In genomic region chr19:7349961-7350711, GRCh38 we compare ENCODE assay signal across 12 cellular contexts. TPM values are rescaled to one million over a fixed set of nuclear protein-coding genes. Genes with fewer than 3 reads are reported as not detected.
DNase-seq lines count a peak whose midpoint lies in the region; ATAC-seq and TF ChIP-seq lines count a peak whose summit lies in the region.
"Had no signal": no experiment of that assay in that cellular context is flagged by ENCODE, and none has a peak within 500 bp of the region (broad histone marks: within the 10 kb centered on the region; RNA-seq: fewer than 3 reads in every experiment).

No MANE protein-coding gene starts in this region.

- H3K4me3 Mint-ChIP-seq in activated T-helper 1 cell treated with anti-CD3 and anti-CD28 coated beads, Interleukin-12 subunit alpha, Interleukin-12 subunit beta, Interleukin-2, Interleukin-4 antibody, amounts not matched to agents 30 ng/mL and 10 ng/mL and 1 ng/mL, durations not matched to agents 14 hours and 24 hours and 36 hours = peak overlapping the region; percentile 87
- no peak overlapping the region for H3K4me3 Mint-ChIP-seq in MCF 10A (ENCODE audit: unreplicated experiment)
- H3K4me3 Mint-ChIP-seq: GM23338 had no signal

- peaks cover 67% of the 10 kb centered on the region for H3K4me1 Mint-ChIP-seq in activated T-helper 1 cell treated with anti-CD3 and anti-CD28 coated beads, Interleukin-12 subunit alpha, Interleukin-12 subunit beta, Interleukin-2, Interleukin-4 antibody, amounts not matched to agents 30 ng/mL and 10 ng/mL and 1 ng/mL, durations not matched to agents 14 hours and 24 hours and 36 hours (ENCODE audit: low read depth)
- H3K4me1 Mint-ChIP-seq in MCF 10A (ENCODE audit: insufficient read depth, unreplicated experiment) = no peaks in the 10 kb centered on the region

- 0 out of 2 replicates have a peak, but pooled peaks have one; percentile 6 for TF ChIP-seq CTCF in GM12874 (IDR thresholded peaks at IDR 0.05; ENCODE audit: insufficient read depth, low read depth, low read length)
- no peak; the same call in 1 of the 2 replicates for TF ChIP-seq CTCF in OCI-LY1 (IDR thresholded peaks at IDR 0.05; ENCODE audit: low read length)
- TF ChIP-seq CTCF in sigmoid colon (IDR thresholded peaks at IDR 0.05) = no peak
- no peak for TF ChIP-seq CTCF in MCF 10A (IDR thresholded peaks at IDR 0.05; ENCODE audit: unreplicated experiment)

- ATAC-seq in HG02852 (IDR thresholded peaks at IDR 0.05; ENCODE audit: unreplicated experiment) = no peak
- ATAC-seq: GM23338 had no signal

- no TSS peak for BruUV-seq in MCF 10A (replicated peaks; lab: Mats Ljungman, UMichigan)

- H3K27me3 Mint-ChIP-seq in activated T-helper 1 cell treated with anti-CD3 and anti-CD28 coated beads, Interleukin-12 subunit alpha, Interleukin-12 subunit beta, Interleukin-2, Interleukin-4 antibody, amounts not matched to agents 30 ng/mL and 10 ng/mL and 1 ng/mL, durations not matched to agents 14 hours and 24 hours and 36 hours (ENCODE audit: insufficient read depth) = no peaks in the 10 kb centered on the region
- peaks cover 19% of the 10 kb centered on the region for H3K27me3 Mint-ChIP-seq in MCF 10A (ENCODE audit: insufficient read depth, unreplicated experiment)

- no peak for DNase-seq in activated T-helper 1 cell treated with anti-CD3 and anti-CD28 coated beads, Interleukin-12 subunit alpha, Interleukin-12 subunit beta, Interleukin-2, Interleukin-4 antibody, amounts not matched to agents 30 ng/mL and 10 ng/mL and 1 ng/mL, durations not matched to agents 14 hours and 24 hours and 36 hours (ENCODE audit: low spot score)
- DNase-seq in sigmoid colon (peak; percentile 53), SW480 (ENCODE audit: low spot score) (no peak), MCF 10A (ENCODE audit: unreplicated experiment) (no peak), NCI-H524 (lab: John Stamatoyannopoulos, UW) (no peak)
- DNase-seq: islet precursor cell, right cardiac atrium had no signal

- peaks cover 18% of the 10 kb centered on the region for H3K36me3 Mint-ChIP-seq in activated T-helper 1 cell treated with anti-CD3 and anti-CD28 coated beads, Interleukin-12 subunit alpha, Interleukin-12 subunit beta, Interleukin-2, Interleukin-4 antibody, amounts not matched to agents 30 ng/mL and 10 ng/mL and 1 ng/mL, durations not matched to agents 14 hours and 24 hours and 36 hours (ENCODE audit: low read depth)
- peaks cover 4% of the 10 kb centered on the region for H3K36me3 Mint-ChIP-seq in MCF 10A (ENCODE audit: insufficient read depth, unreplicated experiment)

- peak overlapping the region; percentile 83 for H3K9ac ChIP-seq in OCI-LY1 (ENCODE audit: low read length)

- no peaks in the 10 kb centered on the region for H3K9me2 ChIP-seq in OCI-LY1 (ENCODE audit: low read depth, low read length)

- CTCF ChIA-PET in MCF 10A (lab: Yijun Ruan, JAX) = interaction anchor here (0.5 to 0.6 kb wide), 2 partner anchors 302 to 511 kb away, joined by 3 read pairs; no protein-coding TSS in a partner anchor

- no peaks in the 10 kb centered on the region for H3K9me3 ChIP-seq in OCI-LY1 (ENCODE audit: low read length)
- peaks cover 0 to 5% (median 2%) of the 10 kb centered on the region in 4 donors for H3K9me3 ChIP-seq in sigmoid colon

- peak overlapping the region; percentile 74 for H3K4me3 ChIP-seq in OCI-LY1 (ENCODE audit: low read depth, low read length, poor library complexity, severe bottlenecking)
- H3K4me3 ChIP-seq in sigmoid colon = no peak overlapping the region
- H3K4me3 ChIP-seq: GM23338 had no signal

- peak overlapping the region; percentile 78 for H3K27ac Mint-ChIP-seq in activated T-helper 1 cell treated with anti-CD3 and anti-CD28 coated beads, Interleukin-12 subunit alpha, Interleukin-12 subunit beta, Interleukin-2, Interleukin-4 antibody, amounts not matched to agents 30 ng/mL and 10 ng/mL and 1 ng/mL, durations not matched to agents 14 hours and 24 hours and 36 hours
- no peak overlapping the region for H3K27ac Mint-ChIP-seq in MCF 10A (ENCODE audit: low read depth, unreplicated experiment)
- H3K27ac Mint-ChIP-seq: GM23338 had no signal

- H4K20me1 ChIP-seq in OCI-LY1 (ENCODE audit: insufficient read depth, low read length) = no peaks in the 10 kb centered on the region

- peaks cover 62% of the 10 kb centered on the region for H3K4me1 ChIP-seq in OCI-LY1 (ENCODE audit: insufficient read depth, low read length, severe bottlenecking)
- H3K4me1 ChIP-seq in sigmoid colon = peaks cover 0 to 10% (median 7%) of the 10 kb centered on the region in 4 donors
- H3K4me1 ChIP-seq: tibial nerve had no signal

- no peaks in the 10 kb centered on the region for H3K27me3 ChIP-seq in OCI-LY1 (ENCODE audit: insufficient read depth, low read length)
- H3K27me3 ChIP-seq in sigmoid colon = no peaks in the 10 kb centered on the region
- H3K27me3 ChIP-seq: tibial nerve had no signal

- no peak for TF ChIP-seq EP300 in sigmoid colon (IDR thresholded peaks at IDR 0.05)

- no peak for TF ChIP-seq POLR2A in sigmoid colon (IDR thresholded peaks at IDR 0.05)

- H3K36me3 ChIP-seq in OCI-LY1 (ENCODE audit: insufficient read depth, low read length) (peaks cover 35% of the 10 kb centered on the region), sigmoid colon (no peaks in the 10 kb centered on the region)
- H3K36me3 ChIP-seq: tibial nerve had no signal

- peak overlapping the region; percentile 73 for H3K4me2 ChIP-seq in OCI-LY1 (ENCODE audit: low read length)
- H3K4me2 ChIP-seq: GM23338 had no signal

- H2AFZ ChIP-seq in OCI-LY1 (ENCODE audit: low read length) = no peak overlapping the region
- H2AFZ ChIP-seq: GM23338 had no signal

- POLR2A ChIA-PET in MCF 10A (lab: Yijun Ruan, JAX) = no interaction called here

- peak overlapping the region; percentile 99 for H3K27ac ChIP-seq in OCI-LY1 (ENCODE audit: low read depth, low read length, poor library complexity, severe bottlenecking)
- no peak overlapping the region for H3K27ac ChIP-seq in sigmoid colon

- H3K9me3 Mint-ChIP-seq in activated T-helper 1 cell treated with anti-CD3 and anti-CD28 coated beads, Interleukin-12 subunit alpha, Interleukin-12 subunit beta, Interleukin-2, Interleukin-4 antibody, amounts not matched to agents 30 ng/mL and 10 ng/mL and 1 ng/mL, durations not matched to agents 14 hours and 24 hours and 36 hours = peaks cover 6% of the 10 kb centered on the region
- no peaks in the 10 kb centered on the region for H3K9me3 Mint-ChIP-seq in MCF 10A (ENCODE audit: unreplicated experiment)

- H3K79me2 ChIP-seq in OCI-LY1 (ENCODE audit: insufficient read depth, low read length) = peaks cover 32% of the 10 kb centered on the region

- intact Hi-C loops in activated T-helper 1 cell treated with anti-CD3 and anti-CD28 coated beads, Interleukin-12 subunit alpha, Interleukin-12 subunit beta, Interleukin-2, Interleukin-4 antibody, amounts not matched to agents 30 ng/mL and 10 ng/mL and 1 ng/mL, durations not matched to agents 14 hours and 24 hours and 36 hours (cut with micrococcal nuclease) = loop anchor here (5.0 to 10.0 kb wide), 2 partner anchors 332 to 445 kb away; partner anchors contain the start of gene TRAPPC5
- intact Hi-C loops in sigmoid colon (cut with DNase I) (no loop called here), MCF 10A (cut with micrococcal nuclease) (loop anchor here (10.0 kb wide), 1 partner anchor 185 kb away; the partner anchor contains the start of gene PNPLA6)

- H3F3A ChIP-seq in OCI-LY1 (ENCODE audit: insufficient read depth, low read length) = peaks cover 5% of the 10 kb centered on the region; the same call in 1 of the 2 replicates

- 49 to 71% methylated on average over 8 of the region's 8 CpGs for WGBS in sigmoid colon, 2 donors

RNA-seq across cellular contexts. Expression of gene ARHGEF18, which starts 1.4 kb away (rescaled TPM):
- total RNA-seq in activated T-helper 1 cell treated with anti-CD3 and anti-CD28 coated beads, Interleukin-12 subunit alpha, Interleukin-12 subunit beta, Interleukin-2, Interleukin-4 antibody, amounts not matched to agents 30 ng/mL and 10 ng/mL and 1 ng/mL, durations not matched to agents 14 hours and 24 hours and 36 hours = 29.3 and 30.5 TPM in 2 replicates
- total RNA-seq in sigmoid colon = 10 to 100 TPM; 20.4 to 51.2 (median 36.9) TPM
- polyA plus RNA-seq in sigmoid colon = 10 to 100 TPM; 21.6 to 76.6 (median 55.9) TPM
- 31.5 and 34.6 TPM in 2 replicates for total RNA-seq in MCF 10A (2022)

RNA-seq across cellular contexts. Expression of gene INSR, which starts 55.9 kb away (rescaled TPM):
- 1.5 TPM in 2 replicates for total RNA-seq in activated T-helper 1 cell treated with anti-CD3 and anti-CD28 coated beads, Interleukin-12 subunit alpha, Interleukin-12 subunit beta, Interleukin-2, Interleukin-4 antibody, amounts not matched to agents 30 ng/mL and 10 ng/mL and 1 ng/mL, durations not matched to agents 14 hours and 24 hours and 36 hours
- total RNA-seq in sigmoid colon (10 to 100 TPM; 67.1 to 83.1 (median 80.6) TPM), MCF 10A (2022) (8.8 and 11.8 TPM in 2 replicates)
- 10 to 100 TPM in 1 of 3 donors, 1 to 10 TPM in 2; 3.0 to 18.8 (median 3.2) TPM for polyA plus RNA-seq in sigmoid colon
